29 cellular contexts compared by ENCODE assay signal in the genomic region with DNA sequence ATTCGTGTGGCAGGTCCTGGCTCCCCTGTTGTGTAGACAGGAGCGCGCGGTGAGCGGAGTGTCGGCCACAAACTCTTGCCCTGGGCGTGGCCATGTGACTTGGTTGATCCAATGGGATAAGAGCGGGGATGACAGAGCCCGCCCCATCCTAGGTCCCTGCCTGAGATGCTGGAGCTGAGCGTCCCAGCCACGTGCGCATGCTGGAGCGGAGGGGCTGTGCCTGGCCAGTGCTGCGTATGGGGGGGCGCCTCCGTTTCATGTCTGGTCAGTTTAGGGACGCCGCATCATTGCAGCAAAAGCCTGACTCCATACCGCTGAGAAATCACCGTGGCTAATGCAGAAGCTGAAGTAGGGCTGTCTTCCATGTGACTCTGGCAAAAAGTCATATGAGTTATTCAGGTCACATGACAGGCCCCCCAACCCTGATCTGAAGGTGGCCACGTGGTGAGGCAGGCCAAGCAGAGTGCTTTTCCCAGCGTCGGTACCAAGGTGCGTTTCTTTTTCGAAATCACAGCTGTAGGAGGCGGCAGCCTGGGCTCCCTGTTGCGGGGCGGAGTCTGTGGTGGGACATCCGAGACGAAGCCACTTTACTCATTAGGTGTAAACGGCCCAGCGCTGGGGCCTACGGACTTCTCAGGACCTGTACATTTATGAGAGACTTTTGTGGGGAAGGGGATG.
"Had no signal": no experiment of that assay in that cellular context is flagged by ENCODE, and none has a peak within 500 bp of the region (broad histone marks: within the 10 kb centered on the region; RNA-seq: fewer than 3 reads in every experiment).

No MANE protein-coding gene starts in this region.

- H3K4me3 Mint-ChIP-seq: activated CD4-positive, alpha-beta memory T cell treated with anti-CD3 and anti-CD28 coated beads for 36 hours; activated CD4-positive, alpha-beta T cell treated with anti-CD3 and anti-CD28 coated beads, Interleukin-2, amount 10 ng/mL, durations not matched to agents 7 days and 5 days; activated naive CD4-positive, alpha-beta T cell treated with anti-CD3 and anti-CD28 coated beads for 36 hours; activated naive CD8-positive, alpha-beta T cell; activated T-helper 17 cell treated with anti-CD3 and anti-CD28 coated beads, Interleukin-2, amount 50 U/mL, for 72 hours; brain; central memory CD8-positive, alpha-beta T cell; T-helper 17 cell had no signal

- H3K4me1 Mint-ChIP-seq: activated T-helper 17 cell treated with anti-CD3 and anti-CD28 coated beads, Interleukin-2, amount 50 U/mL, for 72 hours; central memory CD8-positive, alpha-beta T cell had no signal

- H3K27ac ChIP-seq: SJSA1 had no signal

- H3K36me3 Mint-ChIP-seq: activated CD4-positive, alpha-beta memory T cell treated with anti-CD3 and anti-CD28 coated beads for 36 hours; activated naive CD8-positive, alpha-beta T cell; brain had no signal

- DNase-seq: activated CD4-positive, alpha-beta memory T cell treated with anti-CD3 and anti-CD28 coated beads for 36 hours; activated CD4-positive, alpha-beta T cell treated with anti-CD3 and anti-CD28 coated beads, Interleukin-2, amount 10 ng/mL, durations not matched to agents 7 days and 5 days; activated CD4-positive, CD25-positive, alpha-beta regulatory T cell; activated gamma-delta T cell; activated naive CD4-positive, alpha-beta T cell treated with anti-CD3 and anti-CD28 coated beads for 36 hours; activated T-cell treated with anti-CD3 and anti-CD28 coated beads for 4 hours; activated T-cell treated with anti-CD3 and anti-CD28 coated beads, Interleukin-2, amount 50 U/mL, for 48 hours; amygdala; MG63; MV-4-11; NCI-H1092 treated with DMSO at 0.1 percent for 48 hours; NCI-H1417 treated with DMSO at 0.1 percent for 48 hours; NCI-H1694; NCI-H2029; NCI-H2107; NCI-H2171 treated with DMSO at 0.1 percent for 48 hours; NCI-H510A; NCI-H526 treated with DMSO at 0.1 percent for 48 hours; NCI-H82; RPMI8226; SHP77; T-helper 17 cell; T-helper 9 cell had no signal

- H3K27ac Mint-ChIP-seq: activated CD4-positive, alpha-beta memory T cell treated with anti-CD3 and anti-CD28 coated beads for 36 hours; activated CD4-positive, alpha-beta T cell treated with anti-CD3 and anti-CD28 coated beads, Interleukin-2, amount 10 ng/mL, durations not matched to agents 7 days and 5 days; activated naive CD4-positive, alpha-beta T cell treated with anti-CD3 and anti-CD28 coated beads for 36 hours; activated naive CD8-positive, alpha-beta T cell; activated T-helper 17 cell treated with anti-CD3 and anti-CD28 coated beads, Interleukin-2, amount 50 U/mL, for 72 hours; T-helper 17 cell had no signal

- H3K36me3 ChIP-seq: MG63, SJSA1 had no signal

- H3K27me3 ChIP-seq: MG63, SJSA1 had no signal

- ATAC-seq: activated T-helper 17 cell treated with anti-CD3 and anti-CD28 coated beads, Interleukin-2, amount 50 U/mL, for 72 hours; SK-N-SH treated with all-trans-retinoic acid at 6 μM for 48 hours; T-helper 17 cell had no signal

- H3K27me3 Mint-ChIP-seq: activated CD4-positive, alpha-beta memory T cell treated with anti-CD3 and anti-CD28 coated beads for 36 hours; activated T-helper 17 cell treated with anti-CD3 and anti-CD28 coated beads, Interleukin-2, amount 50 U/mL, for 72 hours had no signal

- H3K9me3 Mint-ChIP-seq: activated CD4-positive, alpha-beta memory T cell treated with anti-CD3 and anti-CD28 coated beads for 36 hours; activated CD4-positive, alpha-beta T cell treated with anti-CD3 and anti-CD28 coated beads, Interleukin-2, amount 10 ng/mL, durations not matched to agents 7 days and 5 days; activated naive CD4-positive, alpha-beta T cell treated with anti-CD3 and anti-CD28 coated beads for 36 hours; activated T-helper 17 cell treated with anti-CD3 and anti-CD28 coated beads, Interleukin-2, amount 50 U/mL, for 72 hours; central memory CD8-positive, alpha-beta T cell had no signal

- H3K4me3 ChIP-seq: MG63, SJSA1 had no signal
